ENCODE assay signal across 10 cellular contexts in genomic region chr1:51514733-51515132, GRCh38.
DNase-seq lines count a peak whose midpoint lies in the region; ATAC-seq and TF ChIP-seq lines count a peak whose summit lies in the region.
"Had no signal": no experiment of that assay in that cellular context is flagged by ENCODE, and none has a peak within 500 bp of the region (broad histone marks: within the 10 kb centered on the region; RNA-seq: fewer than 3 reads in every experiment).

No MANE protein-coding gene starts in this region.

- peak overlapping the region; percentile 61 to 67 for H3K9ac ChIP-seq in duodenal mucosa (ENCODE audit: low read depth in 1 of 2, low read length in 2 of 2)
- no peak overlapping the region for H3K9ac ChIP-seq in rectal smooth muscle tissue (ENCODE audit: low read length)

- in situ Hi-C loops in GM13976 (cut with MboI; ENCODE audit: low sequenced_read_pairs, unreplicated experiment), result no loop called here

- DNase-seq in NAMALWA (ENCODE audit: low spot score), result peak; percentile 42
- DNase-seq in GM13976 (ENCODE audit: low spot score), result no peak
- DNase-seq in NOMO-1 treated with DMSO at 0.1 percent for 48 hours (lab: John Stamatoyannopoulos, UW; ENCODE audit: unreplicated experiment), result no peak
- no peak for DNase-seq in hypothalamus (lab: John Stamatoyannopoulos, UW)
- DNase-seq: body of pancreas, NCI-H226 had no signal

- H3F3A ChIP-seq in DOHH2 (ENCODE audit: control insufficient read depth, insufficient read depth), result peaks cover 50% of the 10 kb centered on the region

- H3K9me3 ChIP-seq in DOHH2 (ENCODE audit: control insufficient read depth, insufficient read depth, low read length), result no peaks in the 10 kb centered on the region
- no peaks in the 10 kb centered on the region for H3K9me3 ChIP-seq in duodenal mucosa (ENCODE audit: control insufficient read depth in 1 of 2, low read length in 2 of 2)
- H3K9me3 ChIP-seq: body of pancreas had no signal

- 0 out of 2 replicates have a peak, but pooled peaks cover 3% of the 10 kb centered on the region for H4K20me1 ChIP-seq in DOHH2 (ENCODE audit: control insufficient read depth, insufficient read depth, low read depth, low read length)

- H3K4me2 ChIP-seq in DOHH2 (ENCODE audit: low read length), result peak overlapping the region; percentile 82

- H3K4me3 ChIP-seq in DOHH2 (ENCODE audit: low read length), result peak overlapping the region; percentile 95
- H3K4me3 ChIP-seq in duodenal mucosa (ENCODE audit: low read depth in 1 of 2, low read length in 2 of 2), result peak overlapping the region; percentile 67 to 69
- H3K4me3 ChIP-seq in rectal smooth muscle tissue (ENCODE audit: low read length), result peak overlapping the region; percentile 40
- H3K4me3 ChIP-seq: body of pancreas had no signal

- H3K36me3 ChIP-seq in DOHH2 (ENCODE audit: control insufficient read depth, low read length), result peaks cover 22% of the 10 kb centered on the region
- no peaks in the 10 kb centered on the region for H3K36me3 ChIP-seq in duodenal mucosa (ENCODE audit: control insufficient read depth in 1 of 2, insufficient read depth in 2 of 2, low read length in 2 of 2)
- H3K36me3 ChIP-seq in rectal smooth muscle tissue (ENCODE audit: control insufficient read depth, insufficient read depth, low read length), result no peaks in the 10 kb centered on the region

- H3K4me1 ChIP-seq in DOHH2 (ENCODE audit: control insufficient read depth, low read length) (peaks cover 75% of the 10 kb centered on the region), duodenal mucosa (ENCODE audit: control insufficient read depth in 1 of 2, insufficient read depth in 2 of 2, low read length in 2 of 2) (peaks cover 47 to 48% of the 10 kb centered on the region in 2 donors), rectal smooth muscle tissue (ENCODE audit: control insufficient read depth, insufficient read depth, low read length) (peaks cover 16% of the 10 kb centered on the region)

- H3K9me2 ChIP-seq in DOHH2 (replicated peaks; ENCODE audit: control insufficient read depth, low read length), result no peaks in the 10 kb centered on the region

- TF ChIP-seq CTCF in DOHH2 (IDR thresholded peaks at IDR 0.05; ENCODE audit: low read depth, low read length, poor library complexity, severe bottlenecking) (no peak), GM13976 (IDR thresholded peaks at IDR 0.05; ENCODE audit: borderline replicate concordance, control extremely low read depth, extremely low read depth, insufficient read depth, missing control alignments) (no peak)

- H3K79me2 ChIP-seq in DOHH2 (ENCODE audit: control insufficient read depth, low read length), result peaks cover 95% of the 10 kb centered on the region

- no peak for ATAC-seq in GM21447 (IDR thresholded peaks at IDR 0.05; ENCODE audit: unreplicated experiment)
- ATAC-seq: body of pancreas had no signal

- H3K27ac ChIP-seq in DOHH2 (ENCODE audit: low read depth, low read length) (peak overlapping the region; percentile 99), duodenal mucosa (ENCODE audit: low read depth, low read length) (peak overlapping the region; percentile 17), rectal smooth muscle tissue (ENCODE audit: low read depth, low read length) (peak overlapping the region; percentile 60)

- H3K27me3 ChIP-seq in DOHH2 (ENCODE audit: control insufficient read depth, low read length) (no peaks in the 10 kb centered on the region), duodenal mucosa (ENCODE audit: control insufficient read depth in 1 of 2, insufficient read depth in 2 of 2, low read length in 2 of 2) (no peaks in the 10 kb centered on the region), rectal smooth muscle tissue (ENCODE audit: control insufficient read depth, insufficient read depth, low read length) (no peaks in the 10 kb centered on the region)
- H3K27me3 ChIP-seq: body of pancreas had no signal

Comparison
In these comparisons a context has a peak if more than half of its experiments do, and no peak if none do; other contexts are left out.
1. H3K27ac ChIP-seq: peak in every context shown above with its lines; median percentile 99 in DOHH2; 60 in rectal smooth muscle tissue; 17 in duodenal mucosa.
2. H3K4me3 ChIP-seq: peak in every context shown above with its lines; median percentile 95 in DOHH2; 68 in duodenal mucosa; 40 in rectal smooth muscle tissue.